8 cellular contexts compared by ENCODE assay signal in genomic region chr4:109406337-109406931, GRCh38. TPM values are rescaled to one million over a fixed set of nuclear protein-coding genes. Genes with fewer than 3 reads are reported as not detected.
DNase-seq lines count a peak whose midpoint lies in the region; ATAC-seq, FAIRE-seq and TF ChIP-seq lines count a peak whose summit lies in the region.
"Had no signal": no experiment of that assay in that cellular context is flagged by ENCODE, and none has a peak within 500 bp of the region (broad histone marks: within the 10 kb centered on the region; RNA-seq: fewer than 3 reads in every experiment).

No MANE protein-coding gene starts in this region.

- DNase-seq in DMS153 treated with DMSO at 0.1 percent for 48 hours (lab: John Stamatoyannopoulos, UW; ENCODE audit: unreplicated experiment) (peak; percentile 18), NCI-H345 (lab: John Stamatoyannopoulos, UW) (peak; percentile 45), kidney (no peak), thoracic aorta (ENCODE audit: low spot score) (no peak)

- no peaks in the 10 kb centered on the region for H3K27me3 ChIP-seq in thoracic aorta (replicated peaks; ENCODE audit: insufficient read depth)

- intact Hi-C loops in kidney (cut with DNase I), result no loop called here

- TF ChIP-seq CTCF in brain (conservative IDR thresholded peaks at IDR 0.05) (peak; percentile 87 to 90), kidney (IDR thresholded peaks at IDR 0.05; ENCODE audit: borderline replicate concordance, extremely low read depth, insufficient read depth) (peak; percentile 74), thoracic aorta (IDR thresholded peaks at IDR 0.05) (peak; percentile 55)

- H3K4me1 ChIP-seq in kidney (ENCODE audit: control insufficient read depth in 1 of 2, insufficient read depth in 1 of 2, low read depth in 1 of 2, low read length in 2 of 2) (no peaks in the 10 kb centered on the region), thoracic aorta (ENCODE audit: control insufficient read depth in 1 of 2, low read depth in 2 of 2) (no peaks in the 10 kb centered on the region)

- no peak overlapping the region for H3K4me3 Mint-ChIP-seq in brain
- H3K4me3 Mint-ChIP-seq: activated naive CD8-positive, alpha-beta T cell had no signal

- no peak overlapping the region for H3K27ac Mint-ChIP-seq in brain
- H3K27ac Mint-ChIP-seq: activated naive CD8-positive, alpha-beta T cell had no signal

- H3K9me3 Mint-ChIP-seq in brain, result no peaks in the 10 kb centered on the region

- H3K4me3 ChIP-seq in kidney (ENCODE audit: low read length in 2 of 2) (no peak overlapping the region), thoracic aorta (no peak overlapping the region)

- ATAC-seq in GM18868 (IDR thresholded peaks at IDR 0.05; ENCODE audit: unreplicated experiment), result peak; percentile 95
- peak; percentile 63 for ATAC-seq in HG03097 (IDR thresholded peaks at IDR 0.05; ENCODE audit: low FRiP score, unreplicated experiment)
- peak; percentile 86 for ATAC-seq in thoracic aorta (ENCODE audit: insufficient number of reproducible peaks, low FRiP score, low read depth)

- H3K27me3 Mint-ChIP-seq in brain, result no peaks in the 10 kb centered on the region
- H3K27me3 Mint-ChIP-seq: activated naive CD8-positive, alpha-beta T cell had no signal

- H3K27ac ChIP-seq in kidney (ENCODE audit: low read depth in 2 of 2, low read length in 2 of 2), result no peak overlapping the region
- H3K27ac ChIP-seq in thoracic aorta, result no peak overlapping the region

- H3K36me3 ChIP-seq in kidney (ENCODE audit: control insufficient read depth in 1 of 2, insufficient read depth in 2 of 2, low read length in 2 of 2) (no peaks in the 10 kb centered on the region), thoracic aorta (no peaks in the 10 kb centered on the region)

- no peak overlapping the region for H3K9ac ChIP-seq in kidney (ENCODE audit: low read length in 2 of 2)

- H3K9me3 ChIP-seq in kidney (ENCODE audit: control insufficient read depth in 1 of 2, low read length in 2 of 2), result no peaks in the 10 kb centered on the region
- no peaks in the 10 kb centered on the region for H3K9me3 ChIP-seq in thoracic aorta

- no peak for FAIRE-seq in kidney (lab: Jason Lieb, UNC)

- H3K36me3 Mint-ChIP-seq in brain, result no peaks in the 10 kb centered on the region
- H3K36me3 Mint-ChIP-seq: activated naive CD8-positive, alpha-beta T cell had no signal

- H3K4me1 Mint-ChIP-seq in brain, result peaks cover 26% of the 10 kb centered on the region

RNA-seq across cellular contexts. Expression of gene SEC24B, which starts 27.2 kb away (rescaled TPM):
- polyA plus RNA-seq in brain (ENCODE audit: insufficient read depth, low read depth, low replicate concordance) (9.6 TPM), kidney (ENCODE audit: insufficient read depth, low read depth, low replicate concordance) (8.1 TPM)
- total RNA-seq in kidney (32.4 TPM), thoracic aorta (10 to 100 TPM; 27.2 to 39.1 TPM)

Comparison
In these comparisons a context has a peak if more than half of its experiments do, and no peak if none do; other contexts are left out.
1. DNase-seq: peak in DMS153 treated with DMSO at 0.1 percent for 48 hours (single experiment) and NCI-H345 (single experiment); none in kidney (single experiment) and thoracic aorta (single experiment).
2. Peak in every context shown above with its lines, with median percentiles within 50 percentile points of each other: ATAC-seq and CTCF ChIP-seq.